In genomic region chr2:206452750-206453149, GRCh38 we compare ENCODE assay signal across 3 cellular contexts.
TF ChIP-seq lines count a peak whose summit lies in the region.

No MANE protein-coding gene starts in this region.

TF ChIP-seq in IMR-90, 13 proteins besides CTCF, POLR2A, EP300 and RAD21:
- TF ChIP-seq CEBPB (IDR thresholded peaks at IDR 0.05; ENCODE audit: low read depth, low read length), result no peak
- TF ChIP-seq RFX5 (IDR thresholded peaks at IDR 0.05; ENCODE audit: low read depth, low read length), result no peak
- no peak for TF ChIP-seq MXI1 (IDR thresholded peaks at IDR 0.05; ENCODE audit: borderline replicate concordance, low read depth, low read length)

TF ChIP-seq in SK-N-SH, 30 proteins besides CTCF, POLR2A, EP300 and RAD21:
- TF ChIP-seq GATA2 (CRISPR knock-in tag; IDR thresholded peaks at IDR 0.05), result no peak
- no peak for TF ChIP-seq REST (IDR thresholded peaks at IDR 0.05; ENCODE audit: low read depth, low read length)
- TF ChIP-seq RFX5 (IDR thresholded peaks at IDR 0.05; ENCODE audit: low read length), result no peak
- TF ChIP-seq RXRA (IDR thresholded peaks at IDR 0.05; ENCODE audit: borderline replicate concordance, low read depth), result no peak
- no peak for TF ChIP-seq MEF2A (IDR thresholded peaks at IDR 0.05; ENCODE audit: borderline replicate concordance, low read depth)
- TF ChIP-seq PBX3 (IDR thresholded peaks at IDR 0.05), result no peak
- no peak for TF ChIP-seq FOSL2 (IDR thresholded peaks at IDR 0.05; ENCODE audit: borderline replicate concordance, low read depth)
- no peak for TF ChIP-seq GABPA (IDR thresholded peaks at IDR 0.05; ENCODE audit: low read depth)
- TF ChIP-seq TCF12 (IDR thresholded peaks at IDR 0.05), result no peak
- TF ChIP-seq SIN3A (IDR thresholded peaks at IDR 0.05; ENCODE audit: borderline replicate concordance, low read depth, low read length), result no peak
- TF ChIP-seq RCOR1 (IDR thresholded peaks at IDR 0.05; ENCODE audit: low read length), result no peak
- no peak for TF ChIP-seq JUND (IDR thresholded peaks at IDR 0.05)
- TF ChIP-seq ELF1 (IDR thresholded peaks at IDR 0.05), result no peak
- no peak for TF ChIP-seq POLR2AphosphoS5 (IDR thresholded peaks at IDR 0.05; ENCODE audit: low read depth, low read length)
- TF ChIP-seq TEAD4 (IDR thresholded peaks at IDR 0.05; ENCODE audit: borderline replicate concordance, insufficient read depth), result no peak
- no peak for TF ChIP-seq NRF1 (IDR thresholded peaks at IDR 0.05; ENCODE audit: low read depth, low read length)
- TF ChIP-seq, protein P1, sequence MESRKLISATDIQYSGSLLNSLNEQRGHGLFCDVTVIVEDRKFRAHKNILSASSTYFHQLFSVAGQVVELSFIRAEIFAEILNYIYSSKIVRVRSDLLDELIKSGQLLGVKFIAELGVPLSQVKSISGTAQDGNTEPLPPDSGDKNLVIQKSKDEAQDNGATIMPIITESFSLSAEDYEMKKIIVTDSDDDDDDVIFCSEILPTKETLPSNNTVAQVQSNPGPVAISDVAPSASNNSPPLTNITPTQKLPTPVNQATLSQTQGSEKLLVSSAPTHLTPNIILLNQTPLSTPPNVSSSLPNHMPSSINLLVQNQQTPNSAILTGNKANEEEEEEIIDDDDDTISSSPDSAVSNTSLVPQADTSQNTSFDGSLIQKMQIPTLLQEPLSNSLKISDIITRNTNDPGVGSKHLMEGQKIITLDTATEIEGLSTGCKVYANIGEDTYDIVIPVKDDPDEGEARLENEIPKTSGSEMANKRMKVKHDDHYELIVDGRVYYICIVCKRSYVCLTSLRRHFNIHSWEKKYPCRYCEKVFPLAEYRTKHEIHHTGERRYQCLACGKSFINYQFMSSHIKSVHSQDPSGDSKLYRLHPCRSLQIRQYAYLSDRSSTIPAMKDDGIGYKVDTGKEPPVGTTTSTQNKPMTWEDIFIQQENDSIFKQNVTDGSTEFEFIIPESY (IDR thresholded peaks at IDR 0.05; ENCODE audit: borderline replicate concordance, low read depth), result no peak
- TF ChIP-seq TAF1 (IDR thresholded peaks at IDR 0.05; ENCODE audit: borderline replicate concordance, low read depth, low read length), result no peak
- TF ChIP-seq FOXM1 (IDR thresholded peaks at IDR 0.05; ENCODE audit: low read depth), result no peak

TF ChIP-seq in SK-N-SH treated with all-trans-retinoic acid at 6 μM for 48 hours, 23 proteins besides CTCF, POLR2A, EP300 and RAD21:
- TF ChIP-seq, protein P2, sequence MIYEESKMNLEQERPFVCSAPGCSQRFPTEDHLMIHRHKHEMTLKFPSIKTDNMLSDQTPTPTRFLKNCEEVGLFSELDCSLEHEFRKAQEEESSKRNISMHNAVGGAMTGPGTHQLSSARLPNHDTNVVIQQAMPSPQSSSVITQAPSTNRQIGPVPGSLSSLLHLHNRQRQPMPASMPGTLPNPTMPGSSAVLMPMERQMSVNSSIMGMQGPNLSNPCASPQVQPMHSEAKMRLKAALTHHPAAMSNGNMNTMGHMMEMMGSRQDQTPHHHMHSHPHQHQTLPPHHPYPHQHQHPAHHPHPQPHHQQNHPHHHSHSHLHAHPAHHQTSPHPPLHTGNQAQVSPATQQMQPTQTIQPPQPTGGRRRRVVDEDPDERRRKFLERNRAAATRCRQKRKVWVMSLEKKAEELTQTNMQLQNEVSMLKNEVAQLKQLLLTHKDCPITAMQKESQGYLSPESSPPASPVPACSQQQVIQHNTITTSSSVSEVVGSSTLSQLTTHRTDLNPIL (CRISPR knock-in tag; IDR thresholded peaks at IDR 0.05; ENCODE audit: low read depth), result no peak
- TF ChIP-seq ISL1 (CRISPR knock-in tag; IDR thresholded peaks at IDR 0.05) (no peak), PPARA (CRISPR knock-in tag; IDR thresholded peaks at IDR 0.05; ENCODE audit: borderline replicate concordance) (no peak), TCF4 (CRISPR knock-in tag; IDR thresholded peaks at IDR 0.05; ENCODE audit: borderline replicate concordance) (no peak), ESRRG (CRISPR knock-in tag; IDR thresholded peaks at IDR 0.05) (no peak), GLIS3 (CRISPR knock-in tag; IDR thresholded peaks at IDR 0.05) (no peak), ZC3H10 (CRISPR knock-in tag; IDR thresholded peaks at IDR 0.05) (no peak), ZFP30 (CRISPR knock-in tag; IDR thresholded peaks at IDR 0.05) (no peak), ZFP3 (CRISPR knock-in tag; IDR thresholded peaks at IDR 0.05) (no peak), ZNF565 (CRISPR knock-in tag; conservative IDR thresholded peaks at IDR 0.05; ENCODE audit: low read depth) (no peak), SNAI2 (CRISPR knock-in tag; IDR thresholded peaks at IDR 0.05) (no peak), ZNF70 (CRISPR knock-in tag; IDR thresholded peaks at IDR 0.05) (no peak)
- TF ChIP-seq, protein P3, sequence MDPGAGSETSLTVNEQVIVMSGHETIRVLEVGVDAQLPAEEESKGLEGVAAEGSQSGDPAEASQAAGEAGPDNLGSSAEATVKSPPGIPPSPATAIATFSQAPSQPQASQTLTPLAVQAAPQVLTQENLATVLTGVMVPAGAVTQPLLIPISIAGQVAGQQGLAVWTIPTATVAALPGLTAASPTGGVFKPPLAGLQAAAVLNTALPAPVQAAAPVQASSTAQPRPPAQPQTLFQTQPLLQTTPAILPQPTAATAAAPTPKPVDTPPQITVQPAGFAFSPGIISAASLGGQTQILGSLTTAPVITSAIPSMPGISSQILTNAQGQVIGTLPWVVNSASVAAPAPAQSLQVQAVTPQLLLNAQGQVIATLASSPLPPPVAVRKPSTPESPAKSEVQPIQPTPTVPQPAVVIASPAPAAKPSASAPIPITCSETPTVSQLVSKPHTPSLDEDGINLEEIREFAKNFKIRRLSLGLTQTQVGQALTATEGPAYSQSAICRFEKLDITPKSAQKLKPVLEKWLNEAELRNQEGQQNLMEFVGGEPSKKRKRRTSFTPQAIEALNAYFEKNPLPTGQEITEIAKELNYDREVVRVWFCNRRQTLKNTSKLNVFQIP (CRISPR knock-in tag; IDR thresholded peaks at IDR 0.05; ENCODE audit: borderline replicate concordance, low read depth), result no peak
- TF ChIP-seq, protein P4, sequence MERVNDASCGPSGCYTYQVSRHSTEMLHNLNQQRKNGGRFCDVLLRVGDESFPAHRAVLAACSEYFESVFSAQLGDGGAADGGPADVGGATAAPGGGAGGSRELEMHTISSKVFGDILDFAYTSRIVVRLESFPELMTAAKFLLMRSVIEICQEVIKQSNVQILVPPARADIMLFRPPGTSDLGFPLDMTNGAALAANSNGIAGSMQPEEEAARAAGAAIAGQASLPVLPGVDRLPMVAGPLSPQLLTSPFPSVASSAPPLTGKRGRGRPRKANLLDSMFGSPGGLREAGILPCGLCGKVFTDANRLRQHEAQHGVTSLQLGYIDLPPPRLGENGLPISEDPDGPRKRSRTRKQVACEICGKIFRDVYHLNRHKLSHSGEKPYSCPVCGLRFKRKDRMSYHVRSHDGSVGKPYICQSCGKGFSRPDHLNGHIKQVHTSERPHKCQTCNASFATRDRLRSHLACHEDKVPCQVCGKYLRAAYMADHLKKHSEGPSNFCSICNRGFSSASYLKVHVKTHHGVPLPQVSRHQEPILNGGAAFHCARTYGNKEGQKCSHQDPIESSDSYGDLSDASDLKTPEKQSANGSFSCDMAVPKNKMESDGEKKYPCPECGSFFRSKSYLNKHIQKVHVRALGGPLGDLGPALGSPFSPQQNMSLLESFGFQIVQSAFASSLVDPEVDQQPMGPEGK (CRISPR knock-in tag; IDR thresholded peaks at IDR 0.05; ENCODE audit: borderline replicate concordance), result no peak
